26 cellular contexts compared by ENCODE assay signal in the genomic region with DNA sequence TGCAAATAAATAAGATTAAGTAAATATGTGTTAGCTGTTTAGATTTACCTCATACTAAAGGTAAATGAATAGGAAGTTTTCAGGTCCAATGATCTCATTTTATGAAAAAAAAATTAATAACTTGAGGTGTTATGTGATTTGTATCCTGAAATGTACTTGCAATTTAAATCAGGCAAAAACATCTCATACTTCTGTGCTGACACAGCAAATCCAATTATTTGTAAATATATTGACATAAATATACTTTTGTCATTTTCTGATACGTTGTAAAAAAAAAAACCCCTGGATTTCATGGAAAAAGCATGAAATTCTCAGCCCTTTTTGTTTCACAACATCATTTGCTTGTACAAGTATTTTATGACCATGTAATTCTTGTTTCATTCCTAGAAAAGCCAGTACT.
"Had no signal": no experiment of that assay in that cellular context is flagged by ENCODE, and none has a peak within 500 bp of the region (broad histone marks: within the 10 kb centered on the region; RNA-seq: fewer than 3 reads in every experiment).

No MANE protein-coding gene starts in this region.

- H3K4me3 ChIP-seq: colonic mucosa, coronary artery, dorsolateral prefrontal cortex, esophagus muscularis mucosa, esophagus squamous epithelium, gastrocnemius medialis, gastroesophageal sphincter, heart left ventricle, heart right ventricle, hepatocyte had no signal

- H3K27me3 ChIP-seq: colonic mucosa, dorsolateral prefrontal cortex, esophagus muscularis mucosa, esophagus squamous epithelium, foreskin keratinocyte, gastrocnemius medialis, gastroesophageal sphincter, heart left ventricle, heart right ventricle, hepatocyte had no signal

- H3K27ac ChIP-seq: colonic mucosa, coronary artery, epithelial cell of prostate, esophagus muscularis mucosa, esophagus squamous epithelium, foreskin keratinocyte, gastrocnemius medialis, gastroesophageal sphincter, heart left ventricle, heart right ventricle, hepatocyte had no signal

- H3K4me2 ChIP-seq: hepatocyte had no signal

- H3K36me3 ChIP-seq: colonic mucosa, esophagus muscularis mucosa, esophagus squamous epithelium, gastrocnemius medialis, gastroesophageal sphincter, heart left ventricle, heart right ventricle had no signal

- FAIRE-seq: endometrium, endothelial cell of umbilical vein had no signal

- ATAC-seq: effector memory CD8-positive, alpha-beta T cell; foreskin keratinocyte; gastrocnemius medialis; gastroesophageal sphincter; heart left ventricle; heart right ventricle had no signal

- DNase-seq: colonic mucosa; cortex of kidney; dermis blood vessel endothelial cell; dorsolateral prefrontal cortex; effector CD4-positive, alpha-beta T cell; effector CD8-positive, alpha-beta T cell; effector memory CD4-positive, alpha-beta T cell; effector memory CD8-positive, alpha-beta T cell; endodermal cell; erythroblast; esophagus squamous epithelium; foreskin fibroblast; foreskin keratinocyte; foreskin melanocyte; gastrocnemius medialis; glutamatergic neuron; head of caudate nucleus; heart left ventricle; heart right ventricle had no signal

- H2AFZ ChIP-seq: hepatocyte had no signal

- H3K4me1 ChIP-seq: colonic mucosa, esophagus muscularis mucosa, esophagus squamous epithelium, foreskin keratinocyte, gastrocnemius medialis, gastroesophageal sphincter, heart left ventricle, heart right ventricle had no signal

- H3K9me3 ChIP-seq: colonic mucosa, esophagus muscularis mucosa, esophagus squamous epithelium, gastrocnemius medialis, gastroesophageal sphincter had no signal

- H3K79me2 ChIP-seq: hepatocyte had no signal
